24 cellular contexts compared by ENCODE assay signal in genomic region chr2:197911667-197912066, GRCh38.
"Had no signal": no experiment of that assay in that cellular context is flagged by ENCODE, and none has a peak within 500 bp of the region (broad histone marks: within the 10 kb centered on the region; RNA-seq: fewer than 3 reads in every experiment).

No MANE protein-coding gene starts in this region.

- H3K36me3 Mint-ChIP-seq: activated CD8-positive, alpha-beta memory T cell treated with anti-CD3 and anti-CD28 coated beads, Interleukin-2, amount 10 ng/mL, durations not matched to agents 7 days and 5 days; stimulated activated memory B cell treated with anti-CD40 and anti-IgM and Interleukin-4, amounts not matched to agents 10 μg/mL and 1 μg/mL and 100 μg/mL, for 72 hours had no signal

- DNase-seq: activated CD4-positive, alpha-beta T cell treated with anti-CD3 and anti-CD28 coated beads, Interleukin-2, amount 10 ng/mL, durations not matched to agents 24 days and 14 days; activated CD4-positive, CD25-positive, alpha-beta regulatory T cell; activated CD8-positive, alpha-beta memory T cell treated with anti-CD3 and anti-CD28 coated beads, Interleukin-2, amount 10 ng/mL, durations not matched to agents 7 days and 5 days; activated CD8-positive, alpha-beta T cell treated with anti-CD3 and anti-CD28 coated beads for 36 hours; activated gamma-delta T cell; activated naive CD4-positive, alpha-beta T cell treated with anti-CD3 and anti-CD28 coated beads, Interleukin-2, amount 50 U/mL, for 16 hours; activated naive CD8-positive, alpha-beta T cell treated with anti-CD3 and anti-CD28 coated beads, Interleukin-2, amount 50 U/mL, for 24 hours; activated T-cell treated with anti-CD3 and anti-CD28 coated beads for 4 hours; brain microvascular endothelial cell; caudate nucleus; effector CD4-positive, alpha-beta T cell; esophagus squamous epithelium; gastrocnemius medialis; occipital lobe; small intestine; stimulated activated CD4-positive, alpha-beta T cell treated with anti-CD3 and anti-CD28 coated beads, Interleukin-2, amount 100 ng/mL, for 24 hours; SW 1271; T-helper 17 cell; transverse colon; uterus had no signal

- H3K27ac Mint-ChIP-seq: activated CD4-positive, alpha-beta T cell treated with anti-CD3 and anti-CD28 coated beads, Interleukin-2, amount 10 ng/mL, durations not matched to agents 24 days and 14 days; activated CD8-positive, alpha-beta memory T cell treated with anti-CD3 and anti-CD28 coated beads, Interleukin-2, amount 10 ng/mL, durations not matched to agents 7 days and 5 days; activated CD8-positive, alpha-beta T cell treated with anti-CD3 and anti-CD28 coated beads for 36 hours; activated naive CD8-positive, alpha-beta T cell treated with anti-CD3 and anti-CD28 coated beads, Interleukin-2, amount 50 U/mL, for 24 hours; activated T-helper 1 cell treated with anti-CD3 and anti-CD28 coated beads, Interleukin-12 subunit alpha, Interleukin-12 subunit beta, Interleukin-2, Interleukin-4 antibody, amounts not matched to agents 30 ng/mL and 10 ng/mL and 1 ng/mL, durations not matched to agents 14 hours and 24 hours and 36 hours; dendritic cell treated with granulocyte-macrophage colony-stimulating factor and Interleukin-4, amounts not matched to agents 40 ng/mL and 50 ng/mL, for 4 days; stimulated activated memory B cell treated with anti-CD40 and anti-IgM and Interleukin-4, amounts not matched to agents 10 μg/mL and 1 μg/mL and 100 μg/mL, for 72 hours; T-helper 17 cell had no signal

- H3K36me3 ChIP-seq: brain microvascular endothelial cell, esophagus squamous epithelium, gastrocnemius medialis, transverse colon, uterus had no signal

- H3K4me3 ChIP-seq: esophagus squamous epithelium, gastrocnemius medialis, transverse colon, uterus had no signal

- H3K4me1 ChIP-seq: esophagus squamous epithelium, uterus had no signal

- H3K4me1 Mint-ChIP-seq: activated CD4-positive, alpha-beta T cell treated with anti-CD3 and anti-CD28 coated beads, Interleukin-2, amount 10 ng/mL, durations not matched to agents 24 days and 14 days; activated CD8-positive, alpha-beta memory T cell treated with anti-CD3 and anti-CD28 coated beads, Interleukin-2, amount 10 ng/mL, durations not matched to agents 7 days and 5 days; stimulated activated memory B cell treated with anti-CD40 and anti-IgM and Interleukin-4, amounts not matched to agents 10 μg/mL and 1 μg/mL and 100 μg/mL, for 72 hours had no signal

- H3K9me3 Mint-ChIP-seq: activated CD8-positive, alpha-beta T cell treated with anti-CD3 and anti-CD28 coated beads for 36 hours; activated naive CD8-positive, alpha-beta T cell treated with anti-CD3 and anti-CD28 coated beads, Interleukin-2, amount 50 U/mL, for 24 hours; activated T-helper 1 cell treated with anti-CD3 and anti-CD28 coated beads, Interleukin-12 subunit alpha, Interleukin-12 subunit beta, Interleukin-2, Interleukin-4 antibody, amounts not matched to agents 30 ng/mL and 10 ng/mL and 1 ng/mL, durations not matched to agents 14 hours and 24 hours and 36 hours; dendritic cell treated with granulocyte-macrophage colony-stimulating factor and Interleukin-4, amounts not matched to agents 40 ng/mL and 50 ng/mL, for 4 days; stimulated activated memory B cell treated with anti-CD40 and anti-IgM and Interleukin-4, amounts not matched to agents 10 μg/mL and 1 μg/mL and 100 μg/mL, for 72 hours had no signal

- H3K27me3 Mint-ChIP-seq: T-helper 17 cell had no signal

- ATAC-seq: activated CD8-positive, alpha-beta memory T cell treated with anti-CD3 and anti-CD28 coated beads, Interleukin-2, amount 10 ng/mL, durations not matched to agents 7 days and 5 days; activated CD8-positive, alpha-beta T cell treated with anti-CD3 and anti-CD28 coated beads for 36 hours; activated naive CD8-positive, alpha-beta T cell treated with anti-CD3 and anti-CD28 coated beads, Interleukin-2, amount 50 U/mL, for 24 hours; gastrocnemius medialis; sciatic nerve; stimulated activated memory B cell treated with anti-CD40 and anti-IgM and Interleukin-4, amounts not matched to agents 10 μg/mL and 1 μg/mL and 100 μg/mL, for 72 hours; T-helper 17 cell had no signal

- H3K9me3 ChIP-seq: esophagus squamous epithelium, gastrocnemius medialis, transverse colon, uterus had no signal

- H3K4me3 Mint-ChIP-seq: activated CD4-positive, alpha-beta T cell treated with anti-CD3 and anti-CD28 coated beads, Interleukin-2, amount 10 ng/mL, durations not matched to agents 24 days and 14 days; activated CD8-positive, alpha-beta memory T cell treated with anti-CD3 and anti-CD28 coated beads, Interleukin-2, amount 10 ng/mL, durations not matched to agents 7 days and 5 days; activated CD8-positive, alpha-beta T cell treated with anti-CD3 and anti-CD28 coated beads for 36 hours; activated naive CD8-positive, alpha-beta T cell treated with anti-CD3 and anti-CD28 coated beads, Interleukin-2, amount 50 U/mL, for 24 hours; activated T-helper 1 cell treated with anti-CD3 and anti-CD28 coated beads, Interleukin-12 subunit alpha, Interleukin-12 subunit beta, Interleukin-2, Interleukin-4 antibody, amounts not matched to agents 30 ng/mL and 10 ng/mL and 1 ng/mL, durations not matched to agents 14 hours and 24 hours and 36 hours; dendritic cell treated with granulocyte-macrophage colony-stimulating factor and Interleukin-4, amounts not matched to agents 40 ng/mL and 50 ng/mL, for 4 days; stimulated activated memory B cell treated with anti-CD40 and anti-IgM and Interleukin-4, amounts not matched to agents 10 μg/mL and 1 μg/mL and 100 μg/mL, for 72 hours; T-helper 17 cell had no signal

- H3K27me3 ChIP-seq: brain microvascular endothelial cell, esophagus squamous epithelium, gastrocnemius medialis, transverse colon, uterus had no signal

- H3K27ac ChIP-seq: brain microvascular endothelial cell, esophagus squamous epithelium, gastrocnemius medialis, transverse colon, uterus had no signal
